ENCODE assay signal across 8 cellular contexts in the genomic region with DNA sequence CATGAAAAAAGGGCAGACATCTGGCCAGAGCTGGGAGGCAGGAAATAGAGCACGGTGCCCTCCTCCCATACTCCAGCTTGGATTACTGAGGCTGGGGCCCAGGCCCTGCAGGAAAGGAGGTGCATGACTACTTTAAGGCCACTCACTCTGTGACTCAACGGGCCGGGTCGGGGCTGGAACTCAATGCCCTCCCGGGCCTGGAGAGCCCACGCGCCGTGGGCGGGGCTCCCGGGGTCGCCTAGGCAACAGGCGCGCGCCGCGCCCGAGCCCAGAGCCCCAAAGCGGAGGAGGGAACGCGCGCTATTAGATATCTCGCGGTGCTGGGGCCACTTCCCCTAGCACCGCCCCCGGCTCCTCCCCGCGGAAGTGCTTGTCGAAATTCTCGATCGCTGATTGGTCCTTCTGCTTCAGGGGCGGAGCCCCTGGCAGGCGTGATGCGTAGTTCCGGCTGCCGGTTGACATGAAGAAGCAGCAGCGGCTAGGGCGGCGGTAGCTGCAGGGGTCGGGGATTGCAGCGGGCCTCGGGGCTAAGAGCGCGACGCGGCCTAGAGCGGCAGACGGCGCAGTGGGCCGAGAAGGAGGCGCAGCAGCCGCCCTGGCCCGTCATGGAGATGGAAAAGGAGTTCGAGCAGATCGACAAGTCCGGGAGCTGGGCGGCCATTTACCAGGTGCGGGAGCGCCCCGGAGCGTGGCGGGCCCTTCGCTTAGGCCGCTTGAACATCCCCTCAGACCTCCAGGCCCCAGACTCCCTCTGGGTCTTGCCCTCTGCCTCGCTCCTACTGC. TPM values are rescaled to one million over a fixed set of nuclear protein-coding genes. Genes with fewer than 3 reads are reported as not detected.
DNase-seq lines count a peak whose midpoint lies in the region; ATAC-seq and TF ChIP-seq lines count a peak whose summit lies in the region.

Gene PTPN1 (plus strand): TSS at position 461 of the 783 bp plus-strand sequence. CDS start 145 bp downstream, at position 606.

- peak within 1 kb of the TSS; percentile 72 for H2BK5ac ChIP-seq in IMR-90 (ENCODE audit: low read depth, low read length, poor library complexity, severe bottlenecking)

- H3K27me3 ChIP-seq in IMR-90 (ENCODE audit: control insufficient read depth, insufficient read depth, low read length): no peaks in the 10 kb centered on the region
- H3K27me3 ChIP-seq in mononuclear cell (ENCODE audit: insufficient read depth, low read length): no peaks in the 10 kb centered on the region

- H3K4ac ChIP-seq in IMR-90 (ENCODE audit: low read depth, low read length): peak within 1 kb of the TSS; percentile 82

- BruUV-seq in IMR-90 (replicated peaks; lab: Mats Ljungman, UMichigan): no TSS peak

- H4K91ac ChIP-seq in IMR-90 (ENCODE audit: insufficient read depth, low read depth, low read length): peak within 1 kb of the TSS; percentile 86

- H3K9me3 ChIP-seq in IMR-90 (ENCODE audit: control insufficient read depth, insufficient read depth, low read length): no peaks in the 10 kb centered on the region
- no peaks in the 10 kb centered on the region for H3K9me3 ChIP-seq in mononuclear cell (ENCODE audit: low read depth, low read length)

- peak within 1 kb of the TSS; percentile 89 for H2AFZ ChIP-seq in IMR-90 (replicated peaks; ENCODE audit: low read length, poor library complexity)

- 1% methylated on average over 17 of the region's 64 CpGs; no CpG with 5 or more reads in 1 of the 2 experiments for WGBS in IMR-90 (ENCODE audit: extremely low coverage in 2 of 2, insufficient read length in 1 of 2), 2 experiments

- H3K27ac ChIP-seq in IMR-90 (ENCODE audit: insufficient read depth, low read length): peak within 1 kb of the TSS; percentile 72

- H3K14ac ChIP-seq in IMR-90 (replicated peaks; ENCODE audit: low read depth, low read length): peak within 1 kb of the TSS; percentile 87

- H3K36me3 ChIP-seq in IMR-90 (ENCODE audit: control insufficient read depth, insufficient read depth, low read length): peaks cover 2% of the 10 kb centered on the region; the same call in 1 of the 2 replicates

- peak within 1 kb of the TSS; percentile 95 for H3K4me2 ChIP-seq in IMR-90 (ENCODE audit: low read depth, low read length)

- peak within 1 kb of the TSS; percentile 89 for H2AK5ac ChIP-seq in IMR-90 (ENCODE audit: low read depth, low read length)

- peaks cover 7% of the 10 kb centered on the region for H3K9me1 ChIP-seq in IMR-90 (ENCODE audit: insufficient read depth, low read length)

- intact Hi-C loops in IMR-90 (cut with micrococcal nuclease): loop anchor here (1.0 to 2.0 kb wide), 3 partner anchors 51 to 235 kb away; no protein-coding TSS in a partner anchor

- TF ChIP-seq RAD21 in IMR-90 (IDR thresholded peaks at IDR 0.05; ENCODE audit: low read length): peak; percentile 32

- TF ChIP-seq CTCF in IMR-90 (conservative IDR thresholded peaks at IDR 0.05; ENCODE audit: low read depth, low read length): 0 out of 2 replicates have a peak, but pooled peaks have one; percentile 13

- dilution Hi-C loops in IMR-90 (cut with HindIII; ENCODE audit: low sequenced_read_pairs, unreplicated experiment): no loop called here

- H2BK15ac ChIP-seq in IMR-90 (ENCODE audit: low read depth, low read length): peak within 1 kb of the TSS; percentile 89

- peak within 1 kb of the TSS; percentile 67 for H2BK120ac ChIP-seq in IMR-90 (ENCODE audit: low read depth, low read length)

- DNase-seq in DMS 273 (lab: John Stamatoyannopoulos, UW; ENCODE audit: unreplicated experiment) (peak; percentile 99), IMR-90 (peak; percentile 99), OCI-M1 (lab: John Stamatoyannopoulos, UW) (peak; percentile 99), activated T-cell treated with anti-CD3 and anti-CD28 coated beads for 24 hours (ENCODE audit: low read depth) (peak; percentile 99), epidermal melanocyte (ENCODE audit: insufficient read length, low spot score) (peak; percentile 89)
- DNase-seq in stimulated activated CD8-positive, alpha-beta memory T cell treated with anti-CD3 and anti-CD28 coated beads, Interleukin-4, amount 100 ng/mL, for 1 hour (ENCODE audit: low read depth in 2 of 2, low spot score in 1 of 2): peak; percentile 96 to 97

- peaks cover 38% of the 10 kb centered on the region for H4K20me1 ChIP-seq in IMR-90 (ENCODE audit: insufficient read depth, low read length)

- in situ Hi-C loops in IMR-90 (cut with MboI; ENCODE audit: low sequenced_read_pairs): loop anchor here (5.0 kb wide), 1 partner anchor 62 kb away; no protein-coding TSS in a partner anchor

- peak within 1 kb of the TSS; percentile 62 for H3K18ac ChIP-seq in IMR-90 (ENCODE audit: low read depth, low read length)

- CTCF ChIA-PET in IMR-90 (lab: Yijun Ruan, JAX): no interaction called here

- H3K56ac ChIP-seq in IMR-90 (ENCODE audit: extremely low read depth, insufficient read depth, low read length): peak within 1 kb of the TSS; percentile 85

- H2AK9ac ChIP-seq in IMR-90 (replicated peaks; ENCODE audit: low read depth, low read length, poor library complexity): peak within 1 kb of the TSS; percentile 98

- POLR2A ChIA-PET in IMR-90 (lab: Charles Lee; ENCODE audit: unreplicated experiment): interaction anchor here (0.6 kb wide), 1 partner anchor 371 kb away, joined by 7 read pairs; no protein-coding TSS in a partner anchor

- H4K8ac ChIP-seq in IMR-90 (ENCODE audit: low read depth in 2 of 2, low read length in 2 of 2): peak within 1 kb of the TSS; percentile 66 to 76

- H2BK20ac ChIP-seq in IMR-90 (ENCODE audit: low read depth, low read length): peak within 1 kb of the TSS; percentile 50; the same call in 1 of the 2 replicates

- peak within 1 kb of the TSS; percentile 30 for H4K5ac ChIP-seq in IMR-90 (ENCODE audit: low read depth, low read length)

- ATAC-seq in GM21526 (IDR thresholded peaks at IDR 0.05; ENCODE audit: low FRiP score, unreplicated experiment): peak; percentile 85
- ATAC-seq in IMR-90 (ENCODE audit: low read depth): peak; percentile 96

- H3K4me3 ChIP-seq in IMR-90 (ENCODE audit: insufficient read depth, low read depth, low read length) (peak within 1 kb of the TSS; percentile 72), mononuclear cell (ENCODE audit: low read length) (peak within 1 kb of the TSS; percentile 93)

- H3K4me1 ChIP-seq in IMR-90 (ENCODE audit: control insufficient read depth, insufficient read depth, low read length): peaks cover 13% of the 10 kb centered on the region
- H3K4me1 ChIP-seq in mononuclear cell (ENCODE audit: insufficient read depth, low read length): peaks cover 51% of the 10 kb centered on the region

- peak within 1 kb of the TSS; percentile 91 for H3K23ac ChIP-seq in IMR-90 (ENCODE audit: low read depth, low read length)

- H3K9ac ChIP-seq in IMR-90 (ENCODE audit: low read depth, low read length): peak within 1 kb of the TSS; percentile 87

- peaks cover 0 to 16% of the 10 kb centered on the region in 2 experiments; a peak in 2 of 4 replicates for H3K79me1 ChIP-seq in IMR-90 (ENCODE audit: low read depth in 1 of 2, low read length in 2 of 2)

- TF ChIP-seq POLR2A in IMR-90 (IDR thresholded peaks at IDR 0.05; ENCODE audit: low read depth, low read length): peak; percentile 99

TF ChIP-seq in IMR-90, 13 proteins besides CTCF, POLR2A, EP300 and RAD21:
- TF ChIP-seq USF2 (IDR thresholded peaks at IDR 0.05; ENCODE audit: low read depth, low read length) (peak; percentile 39; the same call in 1 of the 2 replicates), BHLHE40 (IDR thresholded peaks at IDR 0.05; ENCODE audit: low read depth, low read length) (no peak), MXI1 (IDR thresholded peaks at IDR 0.05; ENCODE audit: borderline replicate concordance, low read depth, low read length) (peak; percentile 83), CHD1 (IDR thresholded peaks at IDR 0.05; ENCODE audit: low read depth, low read length) (no peak), SMC3 (IDR thresholded peaks at IDR 0.05; ENCODE audit: low read depth, low read length) (no peak), CEBPB (IDR thresholded peaks at IDR 0.05; ENCODE audit: low read depth, low read length) (no peak), MAFK (IDR thresholded peaks at IDR 0.05; ENCODE audit: low read depth, low read length) (no peak), RCOR1 (IDR thresholded peaks at IDR 0.05; ENCODE audit: insufficient replicate concordance, low read length) (peak; percentile 95), ELK1 (IDR thresholded peaks at IDR 0.05; ENCODE audit: borderline replicate concordance, low read depth, low read length) (no peak), FOS (IDR thresholded peaks at IDR 0.05; ENCODE audit: low read depth, low read length) (peak; percentile 56), MAZ (IDR thresholded peaks at IDR 0.05; ENCODE audit: borderline replicate concordance, low read depth, low read length) (peak; percentile 68; the same call in 1 of the 2 replicates), NFE2L2 (IDR thresholded peaks at IDR 0.05; ENCODE audit: low read depth, low read length) (no peak; the same call in 1 of the 2 replicates), RFX5 (IDR thresholded peaks at IDR 0.05; ENCODE audit: low read depth, low read length) (no peak)
TF ChIP-seq in IMR-90: peak in this region for 5.

RNA-seq across cellular contexts. Expression of gene PTPN1, which starts in this region (rescaled TPM):
- total RNA-seq in IMR-90 (2012; rRNA removed) (31.7 and 38.0 TPM in 2 replicates), mononuclear cell (86.0 TPM)
- polyA plus RNA-seq in IMR-90 (2012; rRNA removed): 37.1 and 37.4 TPM in 2 replicates
- polyA plus RNA-seq in IMR-90 (2012; cell fraction: cytosol; rRNA removed): 27.3 and 29.6 TPM in 2 replicates
- polyA plus RNA-seq in IMR-90 (2012; cell fraction: nucleus; rRNA removed; ENCODE audit: low replicate concordance): 35.3 and 62.9 TPM in 2 replicates

Comparison
In these comparisons a context has a peak if more than half of its experiments do, and no peak if none do; other contexts are left out.
1. Peak in every context shown above with its lines: DNase-seq, ATAC-seq, H3K4me3 ChIP-seq and H3K27ac ChIP-seq.